22 cellular contexts compared by ENCODE assay signal in genomic region chr12:39081910-39082309, GRCh38.
"Had no signal": no experiment of that assay in that cellular context is flagged by ENCODE, and none has a peak within 500 bp of the region (broad histone marks: within the 10 kb centered on the region; RNA-seq: fewer than 3 reads in every experiment).

No MANE protein-coding gene starts in this region.

- H3K4me3 ChIP-seq: coronary artery, gastrocnemius medialis, lung, ovary, psoas muscle, sigmoid colon, spleen, thoracic aorta, tibial nerve, upper lobe of left lung had no signal

- H3K27ac ChIP-seq: coronary artery, gastrocnemius medialis, ovary, psoas muscle, sigmoid colon, spleen, thoracic aorta, tibial nerve, upper lobe of left lung had no signal

- H3K4me1 ChIP-seq: gastrocnemius medialis, psoas muscle, sigmoid colon, spleen, tibial nerve, upper lobe of left lung had no signal

- H3K36me3 ChIP-seq: gastrocnemius medialis, ovary, sigmoid colon, spleen, thoracic aorta, tibial nerve, upper lobe of left lung had no signal

- ATAC-seq: gastrocnemius medialis; naive thymus-derived CD8-positive, alpha-beta T cell; psoas muscle; right cardiac atrium; stimulated activated naive B cell treated with anti-CD40 and anti-IgM and Interleukin-4, amounts not matched to agents 10 μg/mL and 1 μg/mL and 100 μg/mL, for 72 hours had no signal

- DNase-seq: dermis blood vessel endothelial cell; gastrocnemius medialis; head of caudate nucleus; mesenchymal stem cell; midbrain; naive thymus-derived CD8-positive, alpha-beta T cell; nephron progenitor cell; nucleus accumbens; ovary; posterior cingulate gyrus; psoas muscle; right cardiac atrium; sigmoid colon; spleen; stimulated activated CD4-positive, alpha-beta T cell treated with anti-CD3 and anti-CD28 coated beads, Interleukin-4, amount 100 ng/mL, for 4 hours; stimulated activated naive B cell treated with anti-CD40 and anti-IgM and Interleukin-4, amounts not matched to agents 10 μg/mL and 1 μg/mL and 100 μg/mL, for 72 hours; upper lobe of left lung had no signal

- H3K36me3 Mint-ChIP-seq: naive thymus-derived CD8-positive, alpha-beta T cell; stimulated activated naive B cell treated with anti-CD40 and anti-IgM and Interleukin-4, amounts not matched to agents 10 μg/mL and 1 μg/mL and 100 μg/mL, for 72 hours had no signal

- H3K9me3 Mint-ChIP-seq: naive thymus-derived CD8-positive, alpha-beta T cell; nephron progenitor cell; stimulated activated naive B cell treated with anti-CD40 and anti-IgM and Interleukin-4, amounts not matched to agents 10 μg/mL and 1 μg/mL and 100 μg/mL, for 72 hours; stimulated activated naive CD8-positive, alpha-beta T cell treated with anti-CD3 and anti-CD28 coated beads, Interleukin-15, Interleukin-2, amounts not matched to agents 100 ng/mL and 50 ng/mL, for 24 hours had no signal

- H3K27me3 Mint-ChIP-seq: naive thymus-derived CD8-positive, alpha-beta T cell; stimulated activated naive B cell treated with anti-CD40 and anti-IgM and Interleukin-4, amounts not matched to agents 10 μg/mL and 1 μg/mL and 100 μg/mL, for 72 hours had no signal

- H3K4me1 Mint-ChIP-seq: naive thymus-derived CD8-positive, alpha-beta T cell; nephron progenitor cell; stimulated activated naive B cell treated with anti-CD40 and anti-IgM and Interleukin-4, amounts not matched to agents 10 μg/mL and 1 μg/mL and 100 μg/mL, for 72 hours had no signal

- H3K4me3 Mint-ChIP-seq: naive thymus-derived CD8-positive, alpha-beta T cell; nephron progenitor cell; stimulated activated naive B cell treated with anti-CD40 and anti-IgM and Interleukin-4, amounts not matched to agents 10 μg/mL and 1 μg/mL and 100 μg/mL, for 72 hours; stimulated activated naive CD8-positive, alpha-beta T cell treated with anti-CD3 and anti-CD28 coated beads, Interleukin-15, Interleukin-2, amounts not matched to agents 100 ng/mL and 50 ng/mL, for 24 hours had no signal

- H3K27me3 ChIP-seq: gastrocnemius medialis, ovary, sigmoid colon, spleen, tibial nerve, upper lobe of left lung had no signal

- H3K27ac Mint-ChIP-seq: naive thymus-derived CD8-positive, alpha-beta T cell; nephron progenitor cell; stimulated activated naive B cell treated with anti-CD40 and anti-IgM and Interleukin-4, amounts not matched to agents 10 μg/mL and 1 μg/mL and 100 μg/mL, for 72 hours; stimulated activated naive CD8-positive, alpha-beta T cell treated with anti-CD3 and anti-CD28 coated beads, Interleukin-15, Interleukin-2, amounts not matched to agents 100 ng/mL and 50 ng/mL, for 24 hours had no signal
